Comparison of ENCODE assay signal across 8 cellular contexts in the genomic region with DNA sequence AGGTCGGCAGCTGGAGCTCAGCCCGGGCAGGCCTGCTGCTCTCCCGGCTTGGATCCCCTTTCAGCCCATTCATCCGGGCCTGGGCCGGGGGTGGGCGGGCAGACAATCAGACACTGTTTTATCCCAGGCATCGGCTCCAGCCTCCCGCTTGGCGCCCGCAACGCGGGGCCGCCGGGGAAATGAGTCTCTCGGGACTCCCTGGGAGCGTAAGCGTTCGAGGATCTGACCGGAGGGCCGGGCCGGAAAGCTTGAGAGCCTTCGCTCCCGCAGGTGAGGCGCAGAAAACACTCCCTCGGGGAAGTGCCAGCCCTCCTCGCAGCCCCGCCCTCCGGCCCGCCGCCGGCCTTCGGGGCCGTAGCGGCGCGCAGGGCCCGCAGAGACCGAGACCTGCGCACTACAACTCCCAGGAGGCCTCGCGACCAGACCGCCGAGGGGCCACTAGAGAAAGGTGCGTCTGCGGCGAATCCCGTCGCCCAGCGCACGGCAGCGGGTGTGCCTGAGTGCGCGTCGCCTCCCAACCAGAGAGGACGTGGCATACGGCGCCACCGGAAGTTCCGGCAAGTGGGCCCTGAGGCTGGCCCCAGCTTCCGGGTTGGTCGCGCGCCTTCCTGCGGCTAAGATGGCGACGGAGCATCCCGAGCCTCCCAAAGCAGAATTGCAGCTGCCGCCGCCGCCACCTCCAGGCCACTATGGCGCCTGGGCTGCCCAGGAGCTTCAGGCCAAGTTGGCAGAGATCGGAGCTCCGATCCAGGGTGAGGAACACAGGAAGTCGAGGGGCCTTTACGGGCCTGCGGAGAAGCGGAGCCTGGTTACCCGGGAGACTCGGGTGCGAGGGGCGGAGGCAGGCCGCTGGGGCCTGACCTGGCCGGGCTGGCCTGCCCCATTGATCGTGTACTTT. TPM values are rescaled to one million over a fixed set of nuclear protein-coding genes. Genes with fewer than 3 reads are reported as not detected.
DNase-seq lines count a peak whose midpoint lies in the region; TF ChIP-seq lines count a peak whose summit lies in the region.

A gene with protein sequence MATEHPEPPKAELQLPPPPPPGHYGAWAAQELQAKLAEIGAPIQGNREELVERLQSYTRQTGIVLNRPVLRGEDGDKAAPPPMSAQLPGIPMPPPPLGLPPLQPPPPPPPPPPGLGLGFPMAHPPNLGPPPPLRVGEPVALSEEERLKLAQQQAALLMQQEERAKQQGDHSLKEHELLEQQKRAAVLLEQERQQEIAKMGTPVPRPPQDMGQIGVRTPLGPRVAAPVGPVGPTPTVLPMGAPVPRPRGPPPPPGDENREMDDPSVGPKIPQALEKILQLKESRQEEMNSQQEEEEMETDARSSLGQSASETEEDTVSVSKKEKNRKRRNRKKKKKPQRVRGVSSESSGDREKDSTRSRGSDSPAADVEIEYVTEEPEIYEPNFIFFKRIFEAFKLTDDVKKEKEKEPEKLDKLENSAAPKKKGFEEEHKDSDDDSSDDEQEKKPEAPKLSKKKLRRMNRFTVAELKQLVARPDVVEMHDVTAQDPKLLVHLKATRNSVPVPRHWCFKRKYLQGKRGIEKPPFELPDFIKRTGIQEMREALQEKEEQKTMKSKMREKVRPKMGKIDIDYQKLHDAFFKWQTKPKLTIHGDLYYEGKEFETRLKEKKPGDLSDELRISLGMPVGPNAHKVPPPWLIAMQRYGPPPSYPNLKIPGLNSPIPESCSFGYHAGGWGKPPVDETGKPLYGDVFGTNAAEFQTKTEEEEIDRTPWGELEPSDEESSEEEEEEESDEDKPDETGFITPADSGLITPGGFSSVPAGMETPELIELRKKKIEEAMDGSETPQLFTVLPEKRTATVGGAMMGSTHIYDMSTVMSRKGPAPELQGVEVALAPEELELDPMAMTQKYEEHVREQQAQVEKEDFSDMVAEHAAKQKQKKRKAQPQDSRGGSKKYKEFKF (plus strand): TSS at position 599 of the 898 bp plus-strand sequence. CDS start 21 bp downstream, at position 620.

- H3K27me3 ChIP-seq in HAP-1 (ENCODE audit: low read depth) (no peaks in the 10 kb centered on the region), MM.1S (replicated peaks; ENCODE audit: insufficient read depth, low read length) (no peaks in the 10 kb centered on the region), neural progenitor cell (no peaks in the 10 kb centered on the region)

- H3K4me3 ChIP-seq in HAP-1 (peak within 1 kb of the TSS; percentile 100), MM.1S (ENCODE audit: low read length) (peak within 1 kb of the TSS; percentile 93), fibroblast of villous mesenchyme (ENCODE audit: low read depth, low read length) (peak within 1 kb of the TSS; percentile 89), neural progenitor cell (peak within 1 kb of the TSS; percentile 80)

- H3K36me3 Mint-ChIP-seq in neural progenitor cell: peaks cover 22% of the 10 kb centered on the region

- peak within 1 kb of the TSS; percentile 83 for H3K4me2 ChIP-seq in MM.1S (ENCODE audit: low read depth, low read length)
- H3K4me2 ChIP-seq in neural progenitor cell: peak within 1 kb of the TSS; percentile 92

- H3F3A ChIP-seq in MM.1S (ENCODE audit: insufficient read depth, low read length): peaks cover 23% of the 10 kb centered on the region
- peaks cover 28% of the 10 kb centered on the region for H3F3A ChIP-seq in neural progenitor cell (ENCODE audit: low read depth)

- H3K27ac ChIP-seq in MM.1S (ENCODE audit: low read length) (peak within 1 kb of the TSS; percentile 82), neural progenitor cell (peak within 1 kb of the TSS; percentile 92)

- peaks cover 39% of the 10 kb centered on the region for H3K36me3 ChIP-seq in HAP-1 (replicated peaks)
- peaks cover 10% of the 10 kb centered on the region; the same call in 1 of the 2 replicates for H3K36me3 ChIP-seq in MM.1S (replicated peaks; ENCODE audit: insufficient read depth, low read length)
- H3K36me3 ChIP-seq in neural progenitor cell: peaks cover 6% of the 10 kb centered on the region

- H3K4me3 Mint-ChIP-seq in neural progenitor cell: peak within 1 kb of the TSS; percentile 96

- peaks cover 42% of the 10 kb centered on the region for H3K4me1 Mint-ChIP-seq in neural progenitor cell

- peak within 1 kb of the TSS; percentile 99 for H3K27ac Mint-ChIP-seq in neural progenitor cell

- H3K9ac ChIP-seq in MM.1S (ENCODE audit: low read length): peak within 1 kb of the TSS; percentile 93
- H3K9ac ChIP-seq in neural progenitor cell: peak within 1 kb of the TSS; percentile 91

- H3K9me3 Mint-ChIP-seq in neural progenitor cell: no peaks in the 10 kb centered on the region

- no peaks in the 10 kb centered on the region for H3K9me2 ChIP-seq in MM.1S (replicated peaks; ENCODE audit: insufficient read depth, low read length)

- H3K79me2 ChIP-seq in MM.1S (ENCODE audit: low read length): peaks cover 46% of the 10 kb centered on the region
- peaks cover 48% of the 10 kb centered on the region for H3K79me2 ChIP-seq in neural progenitor cell (ENCODE audit: low read depth)

- TF ChIP-seq CTCF in MM.1S (IDR thresholded peaks at IDR 0.05; ENCODE audit: low read length) (no peak), fibroblast of villous mesenchyme (IDR thresholded peaks at IDR 0.05; ENCODE audit: insufficient read depth, low read depth, low read length) (no peak), neural progenitor cell (IDR thresholded peaks at IDR 0.05) (peak; percentile 11)

- H4K20me1 ChIP-seq in MM.1S (ENCODE audit: insufficient read depth, low read length): no peaks in the 10 kb centered on the region
- peaks cover 11% of the 10 kb centered on the region for H4K20me1 ChIP-seq in neural progenitor cell (ENCODE audit: low read depth)

- H3K4me1 ChIP-seq in HAP-1: peaks cover 13% of the 10 kb centered on the region
- peaks cover 23% of the 10 kb centered on the region for H3K4me1 ChIP-seq in MM.1S (ENCODE audit: low read length)
- peaks cover 22% of the 10 kb centered on the region for H3K4me1 ChIP-seq in neural progenitor cell

- H3K9me3 ChIP-seq in HAP-1: no peaks in the 10 kb centered on the region; the same call in 1 of the 2 replicates
- H3K9me3 ChIP-seq in MM.1S (replicated peaks; ENCODE audit: insufficient read depth, low read length): no peaks in the 10 kb centered on the region
- no peaks in the 10 kb centered on the region for H3K9me3 ChIP-seq in neural progenitor cell (ENCODE audit: low read depth)

- H2AFZ ChIP-seq in MM.1S (ENCODE audit: low read length) (peak within 1 kb of the TSS; percentile 77), neural progenitor cell (replicated peaks) (peak within 1 kb of the TSS; percentile 13)

- peak; percentile 99 for DNase-seq in G401 (ENCODE audit: low spot score)
- DNase-seq in HAP-1 (ENCODE audit: low spot score in 2 of 2): peak; percentile 97 to 98
- peak; percentile 99 for DNase-seq in MM.1S
- DNase-seq in SIG-M5 (lab: John Stamatoyannopoulos, UW): peak; percentile 81
- DNase-seq in activated gamma-delta T cell (lab: John Stamatoyannopoulos, UW): peak; percentile 95
- DNase-seq in fibroblast of villous mesenchyme (ENCODE audit: low read depth): peak; percentile 99
- DNase-seq in neural progenitor cell (ENCODE audit: low spot score): peak; percentile 100
- DNase-seq in stromal cell of bone marrow (ENCODE audit: low read depth): peak; percentile 92

- in situ Hi-C loops in G401 (cut with HindIII; ENCODE audit: low sequenced_read_pairs) (no loop called here), HAP-1 (cut with MboI; ENCODE audit: low sequenced_read_pairs) (no loop called here)

- H3K27me3 Mint-ChIP-seq in neural progenitor cell (ENCODE audit: insufficient read depth, low read depth): peaks cover 1% of the 10 kb centered on the region

RNA-seq across cellular contexts. Expression of the gene that starts here (rescaled TPM):
- 264 TPM in 2 replicates for total RNA-seq in G401 (2014; rRNA removed; shearing (Covaris generic))
- total RNA-seq in fibroblast of villous mesenchyme: 130 and 151 TPM in 2 replicates
- total RNA-seq in neural progenitor cell (ENCODE audit: low replicate concordance): 177 and 198 TPM in 2 replicates

Comparison
In these comparisons a context has a peak if more than half of its experiments do, and no peak if none do; other contexts are left out.
1. Peak in every context shown above with its lines: DNase-seq, H3K4me3 ChIP-seq and H3K27ac ChIP-seq.